25 cellular contexts compared by ENCODE assay signal in the genomic region with DNA sequence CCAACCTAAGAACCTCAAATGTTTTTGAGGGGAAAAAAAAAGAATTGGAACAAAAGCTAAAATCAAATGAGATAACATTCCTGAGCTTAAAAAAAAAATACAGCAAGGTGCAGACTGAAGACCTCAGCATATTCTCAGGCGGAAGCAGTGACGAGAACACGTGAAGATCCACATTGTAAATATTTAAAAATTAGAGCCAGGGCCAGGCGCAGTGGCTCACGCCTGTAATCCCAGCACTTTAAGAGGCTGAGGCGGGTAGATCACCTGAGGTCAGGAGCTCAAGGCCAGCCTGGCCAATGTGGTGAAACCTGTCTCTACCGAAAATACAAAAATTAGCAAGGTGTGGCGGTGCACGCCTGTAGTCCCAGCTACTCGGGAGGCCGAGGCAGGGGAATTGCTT. TPM values are rescaled to one million over a fixed set of nuclear protein-coding genes. Genes with fewer than 3 reads are reported as not detected.
DNase-seq lines count a peak whose midpoint lies in the region; ATAC-seq, FAIRE-seq and TF ChIP-seq lines count a peak whose summit lies in the region.
"Had no signal": no experiment of that assay in that cellular context is flagged by ENCODE, and none has a peak within 500 bp of the region (broad histone marks: within the 10 kb centered on the region; RNA-seq: fewer than 3 reads in every experiment).

No MANE protein-coding gene starts in this region.

- 51% methylated on average over 11 of the region's 11 CpGs for WGBS in liver
- 69% methylated on average over 11 of the region's 11 CpGs for WGBS in HepG2 (ENCODE audit: low lambda C conversion rate)

- in situ Hi-C loops in HepG2 (cut with HindIII; ENCODE audit: extremely low pct_ligation_motif_present, low pct_unique_long_range_greater_than_20kb): no loop called here

- no peak for FAIRE-seq in HepG2 (lab: Jason Lieb, UNC)
- FAIRE-seq: A549, D721Med, GM12878, GM19239 had no signal

- no TSS peak for BruUV-seq in HepG2 (replicated peaks; lab: Mats Ljungman, UMichigan)

- H3K9ac ChIP-seq in liver (ENCODE audit: low read depth in 1 of 2, low read length in 2 of 2) (no peak overlapping the region), HepG2 (ENCODE audit: insufficient read depth, low read depth, low read length) (no peak overlapping the region)
- H3K9ac ChIP-seq: BLaER1 treated with 17β-estradiol and CSF1 and Interleukin-3, amounts not matched to agents 10 nM and 100 nM had no signal

- H3K4me1 ChIP-seq in liver (ENCODE audit: control insufficient read depth in 4 of 4, insufficient read depth in 4 of 4, low read length in 3 of 4) (peaks cover 0 to 11% (median 2%) of the 10 kb centered on the region in 4 donors), HepG2 (ENCODE audit: insufficient read depth, low read length) (no peaks in the 10 kb centered on the region)
- H3K4me1 ChIP-seq: A549; BE2C; BLaER1 treated with 17β-estradiol and CSF1 and Interleukin-3, amounts not matched to agents 10 nM and 100 nM had no signal

- no peak for TF ChIP-seq CTCF in liver (IDR thresholded peaks at IDR 0.05; ENCODE audit: low read depth, low read length, missing input control)
- no peak for TF ChIP-seq CTCF in HepG2 (CRISPR knock-in tag; IDR thresholded peaks at IDR 0.05)
- TF ChIP-seq CTCF in type B pancreatic cell (conservative IDR thresholded peaks at IDR 0.05): no peak
- TF ChIP-seq CTCF in activated CD8-positive, alpha-beta T cell treated with anti-CD3 and anti-CD28 coated beads for 36 hours (IDR thresholded peaks at IDR 0.05): no peak

- intact Hi-C loops in HepG2 (cut with micrococcal nuclease; ENCODE audit: unreplicated experiment): no loop called here
- intact Hi-C loops in activated CD8-positive, alpha-beta T cell treated with anti-CD3 and anti-CD28 coated beads for 36 hours (cut with micrococcal nuclease): no loop called here

- H3K36me3 ChIP-seq in liver (ENCODE audit: control insufficient read depth in 4 of 4, insufficient read depth in 3 of 4, low read depth in 1 of 4, low read length in 3 of 4) (peaks cover 2 to 26% (median 14%) of the 10 kb centered on the region in 4 donors), HepG2 (replicated peaks in 1 of 2; ENCODE audit: control insufficient read depth in 1 of 2, insufficient read depth in 2 of 2, low read length in 2 of 2) (peaks cover 24 to 57% of the 10 kb centered on the region in 2 experiments)

- CTCF ChIA-PET in HepG2 (lab: Yijun Ruan, JAX; ENCODE audit: low intra/inter-chr PET ratio, low total read pairs): no interaction called here
- CTCF ChIA-PET in activated CD8-positive, alpha-beta T cell treated with anti-CD3 and anti-CD28 coated beads for 36 hours (lab: Charles Lee): no interaction called here

- no peak for ATAC-seq in HepG2
- peak; percentile 66 for ATAC-seq in left lobe of liver
- no peak for ATAC-seq in activated CD8-positive, alpha-beta T cell treated with anti-CD3 and anti-CD28 coated beads for 36 hours
- ATAC-seq in GM21576 (IDR thresholded peaks at IDR 0.05; ENCODE audit: unreplicated experiment): no peak
- ATAC-seq: A549, GM12878, GM23338, HCT116 had no signal

- H3K4me3 ChIP-seq in liver (ENCODE audit: low read depth in 1 of 3, low read length in 3 of 3): no peak overlapping the region
- H3K4me3 ChIP-seq in HepG2 (replicated peaks in 1 of 3; ENCODE audit: insufficient read depth in 1 of 3, low read depth in 2 of 3, low read length in 3 of 3): no peak overlapping the region
- H3K4me3 ChIP-seq: A549; BLaER1 treated with 17β-estradiol and CSF1 and Interleukin-3, amounts not matched to agents 10 nM and 100 nM; GM12878; GM23338 had no signal

- H2AFZ ChIP-seq in HepG2 (ENCODE audit: low read length): no peak overlapping the region
- H2AFZ ChIP-seq: GM23338 had no signal

- TF ChIP-seq RAD21 in liver (IDR thresholded peaks at IDR 0.05) (no peak), HepG2 (CRISPR knock-in tag; IDR thresholded peaks at IDR 0.05) (no peak)

- H3K4me1 Mint-ChIP-seq in type B pancreatic cell (ENCODE audit: unreplicated experiment): no peaks in the 10 kb centered on the region
- peaks cover 4% of the 10 kb centered on the region for H3K4me1 Mint-ChIP-seq in activated CD8-positive, alpha-beta T cell treated with anti-CD3 and anti-CD28 coated beads for 36 hours (ENCODE audit: low read depth)
- H3K4me1 Mint-ChIP-seq: CD14-positive monocyte, GM23338, H9 had no signal

- H3K4me3 Mint-ChIP-seq in type B pancreatic cell: no peak overlapping the region
- no peak overlapping the region for H3K4me3 Mint-ChIP-seq in activated CD8-positive, alpha-beta T cell treated with anti-CD3 and anti-CD28 coated beads for 36 hours
- H3K4me3 Mint-ChIP-seq: CD14-positive monocyte; CD4-positive, alpha-beta T cell; CD8-positive, alpha-beta memory T cell; GM23338; H9 had no signal

- no peaks in the 10 kb centered on the region for H3K27me3 ChIP-seq in liver (ENCODE audit: control insufficient read depth in 4 of 4, insufficient read depth in 4 of 4, low read length in 3 of 4)
- H3K27me3 ChIP-seq in HepG2 (ENCODE audit: control insufficient read depth in 1 of 2, insufficient read depth in 2 of 2, low read length in 2 of 2): no peaks in the 10 kb centered on the region
- H3K27me3 ChIP-seq: BE2C; BLaER1 treated with 17β-estradiol and CSF1 and Interleukin-3, amounts not matched to agents 10 nM and 100 nM had no signal

- no peak for DNase-seq in HepG2 (ENCODE audit: low spot score)
- no peak for DNase-seq in left lobe of liver (ENCODE audit: low spot score)
- no peak for DNase-seq in type B pancreatic cell (ENCODE audit: extremely low spot score, unreplicated experiment)
- DNase-seq in activated CD8-positive, alpha-beta T cell treated with anti-CD3 and anti-CD28 coated beads for 36 hours: no peak
- DNase-seq: 8988T; ACHN; AML-193; BE2C; CD4-positive, alpha-beta T cell; CD8-positive, alpha-beta memory T cell; DMS 273 treated with DMSO at 0.1 percent for 48 hours; DMS79; EL; GDM1; H9 had no signal

- no peak overlapping the region for H3K4me2 ChIP-seq in HepG2 (ENCODE audit: low read depth, low read length)
- H3K4me2 ChIP-seq: A549; BLaER1 treated with 17β-estradiol and CSF1 and Interleukin-3, amounts not matched to agents 10 nM and 100 nM; GM23338 had no signal

- H4K20me1 ChIP-seq in HepG2 (ENCODE audit: insufficient read depth, low read length): no peaks in the 10 kb centered on the region; the same call in 1 of the 2 replicates

- H3K79me2 ChIP-seq in HepG2 (ENCODE audit: insufficient read depth, low read length): peaks cover 5% of the 10 kb centered on the region

- H3K27me3 Mint-ChIP-seq in type B pancreatic cell: no peaks in the 10 kb centered on the region
- H3K27me3 Mint-ChIP-seq in activated CD8-positive, alpha-beta T cell treated with anti-CD3 and anti-CD28 coated beads for 36 hours: no peaks in the 10 kb centered on the region
- H3K27me3 Mint-ChIP-seq: CD4-positive, alpha-beta T cell had no signal

- H3K27ac Mint-ChIP-seq in type B pancreatic cell: peak overlapping the region; percentile 16
- no peak overlapping the region for H3K27ac Mint-ChIP-seq in activated CD8-positive, alpha-beta T cell treated with anti-CD3 and anti-CD28 coated beads for 36 hours
- H3K27ac Mint-ChIP-seq: CD4-positive, alpha-beta T cell; GM23338; H9 had no signal

- H3K9me3 ChIP-seq in liver (ENCODE audit: control insufficient read depth in 4 of 4, low read length in 3 of 4) (no peaks in the 10 kb centered on the region), HepG2 (ENCODE audit: low read length) (no peaks in the 10 kb centered on the region)
- H3K9me3 ChIP-seq: A549; BE2C; BLaER1 treated with 17β-estradiol and CSF1 and Interleukin-3, amounts not matched to agents 10 nM and 100 nM had no signal

- H3K36me3 Mint-ChIP-seq in type B pancreatic cell: peaks cover 25% of the 10 kb centered on the region
- H3K36me3 Mint-ChIP-seq in activated CD8-positive, alpha-beta T cell treated with anti-CD3 and anti-CD28 coated beads for 36 hours (ENCODE audit: low read depth): peaks cover 30% of the 10 kb centered on the region

- POLR2A ChIA-PET in HepG2 (lab: Yijun Ruan, JAX): no interaction called here
- POLR2A ChIA-PET in activated CD8-positive, alpha-beta T cell treated with anti-CD3 and anti-CD28 coated beads for 36 hours (lab: Charles Lee): interaction anchor here (0.6 to 1.5 kb wide), 2 partner anchors 16 to 111 kb away, joined by 3 to 5 read pairs; a partner anchor contains a TSS

- H3K27ac ChIP-seq in liver (ENCODE audit: low read depth in 1 of 2, low read length in 2 of 2) (no peak overlapping the region), HepG2 (ENCODE audit: extremely low read length, insufficient read depth, low read length) (no peak overlapping the region)
- H3K27ac ChIP-seq: A549; BLaER1 treated with 17β-estradiol and CSF1 and Interleukin-3, amounts not matched to agents 10 nM and 100 nM had no signal

- TF ChIP-seq EP300 in HepG2 (IDR thresholded peaks at IDR 0.05; ENCODE audit: low read depth in 2 of 2, low read length in 2 of 2) (no peak), HepG2 (CRISPR knock-in tag; IDR thresholded peaks at IDR 0.05; ENCODE audit: borderline replicate concordance) (no peak)

- no peaks in the 10 kb centered on the region for H3K9me3 Mint-ChIP-seq in type B pancreatic cell
- H3K9me3 Mint-ChIP-seq in activated CD8-positive, alpha-beta T cell treated with anti-CD3 and anti-CD28 coated beads for 36 hours: no peaks in the 10 kb centered on the region
- H3K9me3 Mint-ChIP-seq: CD4-positive, alpha-beta T cell; CD8-positive, alpha-beta memory T cell; GM23338; H9 had no signal

- no peak for TF ChIP-seq POLR2A in HepG2 (IDR thresholded peaks at IDR 0.05; ENCODE audit: insufficient read depth in 1 of 2, low read depth in 2 of 2, low read length in 2 of 2)

RNA-seq across cellular contexts. Expression of a gene that starts 15.7 kb away (rescaled TPM):
- 10 to 100 TPM; 15.0 to 26.4 TPM for total RNA-seq in liver
- polyA plus RNA-seq in liver: 10 to 100 TPM; 21.9 to 25.2 TPM
- total RNA-seq in HepG2 (2016; rRNA removed; fragmentation: Illumina TruSeq; extraction: Trizol): 31.4 and 45.9 TPM in 2 replicates
- 8.9 and 9.8 TPM in 2 replicates for total RNA-seq in HepG2 (2016; cell fraction: cytosol; rRNA removed; fragmentation: Illumina TruSeq; extraction: Trizol; ENCODE audit: low read depth)
- total RNA-seq in HepG2 (2016; cell fraction: insoluble cytoplasmic fraction; rRNA removed; fragmentation: Illumina TruSeq; extraction: Trizol): 32.2 and 43.1 TPM in 2 replicates
- total RNA-seq in HepG2 (2016; cell fraction: membrane; rRNA removed; fragmentation: Illumina TruSeq; extraction: Trizol): 9.8 and 12.0 TPM in 2 replicates
- 17.5 and 20.5 TPM in 2 replicates for total RNA-seq in HepG2 (2016; cell fraction: nucleus; rRNA removed; fragmentation: Illumina TruSeq; extraction: Trizol)
- polyA plus RNA-seq in HepG2 (2011; rRNA removed): 12.0 and 15.7 TPM in 2 replicates
- polyA plus RNA-seq in HepG2 (2011; cell fraction: cytosol; rRNA removed): 7.1 and 10.0 TPM in 2 replicates
- polyA plus RNA-seq in HepG2 (2011; cell fraction: nucleus; rRNA removed): 5.1 and 5.6 TPM in 2 replicates
- 15.8 and 18.7 TPM in 2 replicates for polyA plus RNA-seq in HepG2 (2012)
- polyA plus RNA-seq in HepG2 (2016; cell fraction: cytosol; fragmentation: Illumina TruSeq; extraction: Trizol; ENCODE audit: low read depth): 3.6 and 3.8 TPM in 2 replicates
- polyA plus RNA-seq in HepG2 (2016; cell fraction: insoluble cytoplasmic fraction; fragmentation: Illumina TruSeq; extraction: Trizol; ENCODE audit: low read depth): 39.9 and 41.4 TPM in 2 replicates
- polyA plus RNA-seq in HepG2 (2016; cell fraction: membrane; fragmentation: Illumina TruSeq; extraction: Trizol; ENCODE audit: low read depth): 6.0 and 6.8 TPM in 2 replicates
- polyA plus RNA-seq in HepG2 (2016; cell fraction: nucleus; fragmentation: Illumina TruSeq; extraction: Trizol; ENCODE audit: insufficient read depth, low read depth): 21.1 and 23.0 TPM in 2 replicates
- 4.7 and 9.6 TPM in 2 replicates for polyA minus RNA-seq in HepG2 (2011; rRNA and poly(A)+ RNA removed; ENCODE audit: low replicate concordance)
- polyA minus RNA-seq in HepG2 (2011; cell fraction: cytosol; rRNA and poly(A)+ RNA removed): 5.7 and 6.9 TPM in 2 replicates
- polyA minus RNA-seq in HepG2 (2011; cell fraction: nucleus; rRNA and poly(A)+ RNA removed): 13.8 and 14.8 TPM in 2 replicates
- 14.1 TPM for total RNA-seq in left lobe of liver
- 12.9 and 14.7 TPM in 2 replicates for total RNA-seq in type B pancreatic cell (ENCODE audit: low replicate concordance)
- total RNA-seq in activated CD8-positive, alpha-beta T cell treated with anti-CD3 and anti-CD28 coated beads for 36 hours: 10 to 100 TPM; 16.0 TPM

RNA-seq across cellular contexts. Expression of a gene that starts 15.9 kb away (rescaled TPM):
- total RNA-seq in liver (10 to 100 TPM; 12.7 to 36.3 TPM), HepG2 (2016; rRNA removed; fragmentation: Illumina TruSeq; extraction: Trizol) (12.4 and 15.7 TPM in 2 replicates), left lobe of liver (16.5 TPM), type B pancreatic cell (ENCODE audit: low replicate concordance) (15.5 and 17.9 TPM in 2 replicates)
- polyA plus RNA-seq in liver (10 to 100 TPM in 1 of 2 donors, 1 to 10 TPM in 1; 6.1 to 11.6 TPM), HepG2 (2011; rRNA removed) (6.3 and 6.4 TPM in 2 replicates)
- 8.5 and 9.1 TPM in 2 replicates for total RNA-seq in HepG2 (2016; cell fraction: cytosol; rRNA removed; fragmentation: Illumina TruSeq; extraction: Trizol; ENCODE audit: low read depth)
- total RNA-seq in HepG2 (2016; cell fraction: insoluble cytoplasmic fraction; rRNA removed; fragmentation: Illumina TruSeq; extraction: Trizol): 12.0 and 15.5 TPM in 2 replicates
- 7.1 and 7.9 TPM in 2 replicates for total RNA-seq in HepG2 (2016; cell fraction: membrane; rRNA removed; fragmentation: Illumina TruSeq; extraction: Trizol)
- total RNA-seq in HepG2 (2016; cell fraction: nucleus; rRNA removed; fragmentation: Illumina TruSeq; extraction: Trizol): 12.9 and 18.4 TPM in 2 replicates
- polyA plus RNA-seq in HepG2 (2011; cell fraction: cytosol; rRNA removed): 3.1 and 5.0 TPM in 2 replicates
- 5.9 and 6.8 TPM in 2 replicates for polyA plus RNA-seq in HepG2 (2011; cell fraction: nucleus; rRNA removed)
- polyA plus RNA-seq in HepG2 (2012): 7.3 and 9.2 TPM in 2 replicates
- polyA plus RNA-seq in HepG2 (2016; cell fraction: cytosol; fragmentation: Illumina TruSeq; extraction: Trizol; ENCODE audit: low read depth): 1.2 and 1.3 TPM in 2 replicates
- polyA plus RNA-seq in HepG2 (2016; cell fraction: insoluble cytoplasmic fraction; fragmentation: Illumina TruSeq; extraction: Trizol; ENCODE audit: low read depth): 9.3 and 11.1 TPM in 2 replicates
- polyA plus RNA-seq in HepG2 (2016; cell fraction: membrane; fragmentation: Illumina TruSeq; extraction: Trizol; ENCODE audit: low read depth): 2.1 and 2.4 TPM in 2 replicates
- polyA plus RNA-seq in HepG2 (2016; cell fraction: nucleus; fragmentation: Illumina TruSeq; extraction: Trizol; ENCODE audit: insufficient read depth, low read depth): 14.1 and 14.2 TPM in 2 replicates
- polyA minus RNA-seq in HepG2 (2011; rRNA and poly(A)+ RNA removed; ENCODE audit: low replicate concordance): 8.5 and 12.2 TPM in 2 replicates
- polyA minus RNA-seq in HepG2 (2011; cell fraction: cytosol; rRNA and poly(A)+ RNA removed): 6.3 and 8.2 TPM in 2 replicates
- 35.5 and 40.3 TPM in 2 replicates for polyA minus RNA-seq in HepG2 (2011; cell fraction: nucleus; rRNA and poly(A)+ RNA removed)
- total RNA-seq in activated CD8-positive, alpha-beta T cell treated with anti-CD3 and anti-CD28 coated beads for 36 hours: 10 to 100 TPM; 23.5 to 25.1 TPM

RNA-seq across cellular contexts. Expression of a gene that starts 43.3 kb away (rescaled TPM):
- total RNA-seq in liver (1 to 10 TPM; 7.9 to 9.1 TPM), HepG2 (2016; rRNA removed; fragmentation: Illumina TruSeq; extraction: Trizol) (27.7 and 32.9 TPM in 2 replicates), left lobe of liver (6.7 TPM), type B pancreatic cell (ENCODE audit: low replicate concordance) (14.9 and 19.4 TPM in 2 replicates)
- polyA plus RNA-seq in liver (1 to 10 TPM; 3.1 to 8.1 TPM), HepG2 (2011; rRNA removed) (29.2 and 35.8 TPM in 2 replicates)
- total RNA-seq in HepG2 (2016; cell fraction: cytosol; rRNA removed; fragmentation: Illumina TruSeq; extraction: Trizol; ENCODE audit: low read depth): 54.0 and 56.1 TPM in 2 replicates
- total RNA-seq in HepG2 (2016; cell fraction: insoluble cytoplasmic fraction; rRNA removed; fragmentation: Illumina TruSeq; extraction: Trizol): 24.8 and 37.8 TPM in 2 replicates
- total RNA-seq in HepG2 (2016; cell fraction: membrane; rRNA removed; fragmentation: Illumina TruSeq; extraction: Trizol): 35.4 and 37.3 TPM in 2 replicates
- 28.7 and 30.4 TPM in 2 replicates for total RNA-seq in HepG2 (2016; cell fraction: nucleus; rRNA removed; fragmentation: Illumina TruSeq; extraction: Trizol)
- 19.7 and 23.0 TPM in 2 replicates for polyA plus RNA-seq in HepG2 (2011; cell fraction: cytosol; rRNA removed)
- 10.9 and 13.1 TPM in 2 replicates for polyA plus RNA-seq in HepG2 (2011; cell fraction: nucleus; rRNA removed)
- 44.3 and 60.7 TPM in 2 replicates for polyA plus RNA-seq in HepG2 (2012)
- 30.9 and 35.7 TPM in 2 replicates for polyA plus RNA-seq in HepG2 (2016; cell fraction: cytosol; fragmentation: Illumina TruSeq; extraction: Trizol; ENCODE audit: low read depth)
- 37.3 and 37.7 TPM in 2 replicates for polyA plus RNA-seq in HepG2 (2016; cell fraction: insoluble cytoplasmic fraction; fragmentation: Illumina TruSeq; extraction: Trizol; ENCODE audit: low read depth)
- polyA plus RNA-seq in HepG2 (2016; cell fraction: membrane; fragmentation: Illumina TruSeq; extraction: Trizol; ENCODE audit: low read depth): 25.1 and 29.0 TPM in 2 replicates
- 17.8 and 20.2 TPM in 2 replicates for polyA plus RNA-seq in HepG2 (2016; cell fraction: nucleus; fragmentation: Illumina TruSeq; extraction: Trizol; ENCODE audit: insufficient read depth, low read depth)
- 37.6 and 43.7 TPM in 2 replicates for polyA minus RNA-seq in HepG2 (2011; rRNA and poly(A)+ RNA removed; ENCODE audit: low replicate concordance)
- polyA minus RNA-seq in HepG2 (2011; cell fraction: cytosol; rRNA and poly(A)+ RNA removed): 11.4 and 12.4 TPM in 2 replicates
- polyA minus RNA-seq in HepG2 (2011; cell fraction: nucleus; rRNA and poly(A)+ RNA removed): 59.6 and 65.0 TPM in 2 replicates
- total RNA-seq in activated CD8-positive, alpha-beta T cell treated with anti-CD3 and anti-CD28 coated beads for 36 hours: 10 to 100 TPM; 22.6 to 24.6 TPM
